Comparison of ENCODE assay signal across 8 cellular contexts in the genomic region with DNA sequence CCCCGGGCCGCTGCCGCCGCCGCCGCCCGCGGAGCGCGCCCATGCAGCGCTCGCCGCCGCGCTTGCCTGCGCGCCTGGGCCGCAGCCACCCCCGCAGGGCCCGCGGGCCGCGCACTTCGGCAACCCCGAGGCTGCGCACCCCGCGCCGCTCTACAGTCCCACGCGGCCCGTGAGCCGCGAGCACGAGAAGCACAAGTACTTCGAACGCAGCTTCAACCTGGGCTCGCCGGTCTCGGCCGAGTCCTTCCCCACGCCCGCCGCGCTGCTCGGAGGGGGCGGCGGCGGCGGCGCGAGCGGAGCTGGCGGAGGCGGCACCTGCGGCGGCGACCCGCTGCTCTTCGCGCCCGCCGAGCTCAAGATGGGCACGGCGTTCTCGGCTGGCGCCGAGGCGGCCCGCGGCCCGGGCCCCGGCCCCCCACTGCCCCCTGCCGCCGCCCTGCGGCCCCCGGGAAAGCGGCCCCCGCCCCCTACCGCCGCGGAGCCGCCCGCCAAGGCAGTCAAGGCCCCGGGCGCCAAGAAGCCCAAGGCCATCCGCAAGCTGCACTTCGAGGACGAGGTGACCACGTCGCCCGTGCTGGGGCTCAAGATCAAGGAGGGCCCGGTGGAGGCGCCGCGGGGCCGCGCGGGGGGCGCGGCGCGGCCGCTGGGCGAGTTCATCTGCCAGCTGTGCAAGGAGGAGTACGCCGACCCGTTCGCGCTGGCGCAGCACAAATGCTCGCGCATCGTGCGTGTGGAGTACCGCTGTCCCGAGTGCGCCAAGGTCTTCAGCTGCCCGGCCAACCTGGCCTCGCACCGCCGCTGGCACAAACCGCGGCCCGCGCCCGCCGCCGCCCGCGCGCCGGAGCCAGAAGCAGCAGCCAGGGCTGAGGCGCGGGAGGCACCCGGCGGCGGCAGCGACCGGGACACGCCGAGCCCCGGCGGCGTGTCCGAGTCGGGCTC. TPM values are rescaled to one million over a fixed set of nuclear protein-coding genes. Genes with fewer than 3 reads are reported as not detected.
A peak's percentile ranks its signal among the peaks of the same experiment; 100 is the strongest.
DNase-seq lines count a peak whose midpoint lies in the region; ATAC-seq and TF ChIP-seq lines count a peak whose summit lies in the region.

No MANE protein-coding gene starts in this region.

- no peak for TF ChIP-seq CTCF in GM13977 (IDR thresholded peaks at IDR 0.05; ENCODE audit: extremely low read depth, insufficient read depth, missing control alignments)
- TF ChIP-seq CTCF in psoas muscle (IDR thresholded peaks at IDR 0.05): no peak

- in situ Hi-C loops in GM13977 (cut with MboI; ENCODE audit: low pct_unique_long_range_greater_than_20kb, low sequenced_read_pairs, unreplicated experiment): loop anchor here (10.0 to 25.0 kb wide), 3 partner anchors 196 to 1144 kb away; partner anchors contain the start of genes LINC00237 and NKX2-2

- no peak overlapping the region for H3K9ac ChIP-seq in duodenal mucosa (ENCODE audit: low read depth in 1 of 2, low read length in 2 of 2)

- H3K27ac ChIP-seq in duodenal mucosa (ENCODE audit: low read depth, low read length): no peak overlapping the region
- H3K27ac ChIP-seq in psoas muscle: no peak overlapping the region

- H3K4me1 ChIP-seq in duodenal mucosa (ENCODE audit: control insufficient read depth in 1 of 2, insufficient read depth in 2 of 2, low read length in 2 of 2) (peaks cover 5 to 12% of the 10 kb centered on the region in 2 donors), psoas muscle (peaks cover 6% of the 10 kb centered on the region)

- H3K4me3 ChIP-seq in duodenal mucosa (ENCODE audit: low read depth in 1 of 2, low read length in 2 of 2): peak overlapping the region; percentile 29 to 45
- H3K4me3 ChIP-seq in psoas muscle: peak overlapping the region; percentile 61

- ATAC-seq in psoas muscle: peak in 3 of 4 donors; percentile 20 to 27 (median 25)
- ATAC-seq in GM18511 (IDR thresholded peaks at IDR 0.05; ENCODE audit: unreplicated experiment): no peak
- ATAC-seq in HG03097 (IDR thresholded peaks at IDR 0.05; ENCODE audit: low FRiP score, unreplicated experiment): no peak
- ATAC-seq in GM21825 (IDR thresholded peaks at IDR 0.05; ENCODE audit: unreplicated experiment): no peak

- H3K27me3 ChIP-seq in duodenal mucosa (ENCODE audit: control insufficient read depth in 1 of 2, insufficient read depth in 2 of 2, low read length in 2 of 2): peaks cover 67 to 69% of the 10 kb centered on the region in 2 donors
- H3K27me3 ChIP-seq in psoas muscle (ENCODE audit: insufficient read depth in 3 of 3, low read length in 2 of 3): peaks cover 7 to 80% (median 37%) of the 10 kb centered on the region in 3 donors

- intact Hi-C loops in psoas muscle (cut with DNase I): loop anchor here in 1 of 2 donors (10.0 kb wide), 1 partner anchor 196 kb away; no protein-coding TSS in a partner anchor

- no peaks in the 10 kb centered on the region for H3K36me3 ChIP-seq in duodenal mucosa (ENCODE audit: control insufficient read depth in 1 of 2, insufficient read depth in 2 of 2, low read length in 2 of 2)
- no peaks in the 10 kb centered on the region for H3K36me3 ChIP-seq in psoas muscle (ENCODE audit: insufficient read depth in 1 of 2, low read depth in 1 of 2)

- DNase-seq in GM13977 (ENCODE audit: low spot score) (peak; percentile 61), NCI-H1105 treated with DMSO at 0.1 percent for 48 hours (lab: John Stamatoyannopoulos, UW) (peak; percentile 50), psoas muscle (no peak), middle frontal gyrus (ENCODE audit: extremely low spot score, low spot score) (no peak)

- whole genome bisulfite sequencing in psoas muscle, 3 donors: 0 to 1% (median 0%) methylated on average over 43 to 147 of the region's 147 CpGs

- no peaks in the 10 kb centered on the region for H3K9me3 ChIP-seq in duodenal mucosa (ENCODE audit: control insufficient read depth in 1 of 2, low read length in 2 of 2)
- H3K9me3 ChIP-seq in psoas muscle: no peaks in the 10 kb centered on the region

RNA-seq across cellular contexts. Expression of gene INSM1, which starts 0.8 kb away (rescaled TPM):
- total RNA-seq in psoas muscle: under 1 TPM in 1 of 4 donors, not detected in 3; 0.08 TPM
- not detected for polyA plus RNA-seq in psoas muscle

Comparison
In these comparisons a context has a peak if more than half of its experiments do, and no peak if none do; other contexts are left out.
1. DNase-seq: peak in GM13977 (single experiment) and NCI-H1105 treated with DMSO at 0.1 percent for 48 hours (single experiment); none in psoas muscle (0 of 2) and middle frontal gyrus (single experiment).
2. ATAC-seq: peak in psoas muscle (3 of 4); none in GM18511 (single experiment), HG03097 (single experiment) and GM21825 (single experiment).